Comparison of ENCODE assay signal across 9 cellular contexts in genomic region chr4:22389240-22389871, GRCh38.
DNase-seq lines count a peak whose midpoint lies in the region; ATAC-seq and TF ChIP-seq lines count a peak whose summit lies in the region.
"Had no signal": no experiment of that assay in that cellular context is flagged by ENCODE, and none has a peak within 500 bp of the region (broad histone marks: within the 10 kb centered on the region; RNA-seq: fewer than 3 reads in every experiment).

No MANE protein-coding gene starts in this region.

- H3K4me3 Mint-ChIP-seq in chondrocyte (ENCODE audit: unreplicated experiment) = no peak overlapping the region
- H3K4me3 Mint-ChIP-seq in stimulated activated naive B cell treated with anti-CD40 and anti-IgM and Interleukin-4, amounts not matched to agents 10 μg/mL and 1 μg/mL and 100 μg/mL, for 72 hours = no peak overlapping the region
- H3K4me3 Mint-ChIP-seq: stimulated activated naive CD8-positive, alpha-beta T cell treated with anti-CD3 and anti-CD28 coated beads, Interleukin-15, Interleukin-2, amounts not matched to agents 100 ng/mL and 50 ng/mL, for 24 hours had no signal

- peak; percentile 86 for TF ChIP-seq CTCF in LNCAP (IDR thresholded peaks at IDR 0.05)
- TF ChIP-seq CTCF in chondrocyte (IDR thresholded peaks at IDR 0.05) = peak; percentile 97

- ATAC-seq in GM21423 (IDR thresholded peaks at IDR 0.05; ENCODE audit: unreplicated experiment) = peak; percentile 78
- ATAC-seq in left lobe of liver = peak; percentile 84
- peak; percentile 69 to 74 for ATAC-seq in stimulated activated naive B cell treated with anti-CD40 and anti-IgM and Interleukin-4, amounts not matched to agents 10 μg/mL and 1 μg/mL and 100 μg/mL, for 72 hours (replicated peaks)
- no peak for ATAC-seq in HG03108 (IDR thresholded peaks at IDR 0.05; ENCODE audit: unreplicated experiment)

- H3K27me3 Mint-ChIP-seq in chondrocyte (ENCODE audit: low read depth) = no peaks in the 10 kb centered on the region
- no peaks in the 10 kb centered on the region for H3K27me3 Mint-ChIP-seq in stimulated activated naive B cell treated with anti-CD40 and anti-IgM and Interleukin-4, amounts not matched to agents 10 μg/mL and 1 μg/mL and 100 μg/mL, for 72 hours
- H3K27me3 Mint-ChIP-seq: stimulated activated naive CD8-positive, alpha-beta T cell treated with anti-CD3 and anti-CD28 coated beads, Interleukin-15, Interleukin-2, amounts not matched to agents 100 ng/mL and 50 ng/mL, for 24 hours had no signal

- no peaks in the 10 kb centered on the region for H3K9me3 Mint-ChIP-seq in chondrocyte (ENCODE audit: low read depth)
- H3K9me3 Mint-ChIP-seq in stimulated activated naive B cell treated with anti-CD40 and anti-IgM and Interleukin-4, amounts not matched to agents 10 μg/mL and 1 μg/mL and 100 μg/mL, for 72 hours = no peaks in the 10 kb centered on the region
- H3K9me3 Mint-ChIP-seq: stimulated activated naive CD8-positive, alpha-beta T cell treated with anti-CD3 and anti-CD28 coated beads, Interleukin-15, Interleukin-2, amounts not matched to agents 100 ng/mL and 50 ng/mL, for 24 hours had no signal

- DNase-seq in ELR (ENCODE audit: low read depth) (peak; percentile 76), SK-N-DZ (ENCODE audit: low spot score) (peak; percentile 58), chondrocyte (ENCODE audit: low spot score) (no peak), left lobe of liver (ENCODE audit: low spot score) (no peak)
- peak; percentile 21 for DNase-seq in stimulated activated naive B cell treated with anti-CD40 and anti-IgM and Interleukin-4, amounts not matched to agents 10 μg/mL and 1 μg/mL and 100 μg/mL, for 72 hours

- peaks cover 3% of the 10 kb centered on the region for H3K36me3 Mint-ChIP-seq in chondrocyte (ENCODE audit: low read depth)
- H3K36me3 Mint-ChIP-seq in stimulated activated naive B cell treated with anti-CD40 and anti-IgM and Interleukin-4, amounts not matched to agents 10 μg/mL and 1 μg/mL and 100 μg/mL, for 72 hours = no peaks in the 10 kb centered on the region

- H3K27ac Mint-ChIP-seq in chondrocyte (ENCODE audit: unreplicated experiment) = no peak overlapping the region
- no peak overlapping the region for H3K27ac Mint-ChIP-seq in stimulated activated naive B cell treated with anti-CD40 and anti-IgM and Interleukin-4, amounts not matched to agents 10 μg/mL and 1 μg/mL and 100 μg/mL, for 72 hours
- H3K27ac Mint-ChIP-seq: stimulated activated naive CD8-positive, alpha-beta T cell treated with anti-CD3 and anti-CD28 coated beads, Interleukin-15, Interleukin-2, amounts not matched to agents 100 ng/mL and 50 ng/mL, for 24 hours had no signal

- H3K4me1 Mint-ChIP-seq in chondrocyte (ENCODE audit: low read depth) = peaks cover 7% of the 10 kb centered on the region
- H3K4me1 Mint-ChIP-seq in stimulated activated naive B cell treated with anti-CD40 and anti-IgM and Interleukin-4, amounts not matched to agents 10 μg/mL and 1 μg/mL and 100 μg/mL, for 72 hours = no peaks in the 10 kb centered on the region

Comparison
In these comparisons a context has a peak if more than half of its experiments do, and no peak if none do; other contexts are left out.
1. DNase-seq: peak in ELR (single experiment), SK-N-DZ (single experiment) and stimulated activated naive B cell treated with anti-CD40 and anti-IgM and Interleukin-4, amounts not matched to agents 10 μg/mL and 1 μg/mL and 100 μg/mL, for 72 hours (single experiment); none in chondrocyte (single experiment) and left lobe of liver (single experiment).